ENCODE assay signal across 8 cellular contexts in the genomic region with DNA sequence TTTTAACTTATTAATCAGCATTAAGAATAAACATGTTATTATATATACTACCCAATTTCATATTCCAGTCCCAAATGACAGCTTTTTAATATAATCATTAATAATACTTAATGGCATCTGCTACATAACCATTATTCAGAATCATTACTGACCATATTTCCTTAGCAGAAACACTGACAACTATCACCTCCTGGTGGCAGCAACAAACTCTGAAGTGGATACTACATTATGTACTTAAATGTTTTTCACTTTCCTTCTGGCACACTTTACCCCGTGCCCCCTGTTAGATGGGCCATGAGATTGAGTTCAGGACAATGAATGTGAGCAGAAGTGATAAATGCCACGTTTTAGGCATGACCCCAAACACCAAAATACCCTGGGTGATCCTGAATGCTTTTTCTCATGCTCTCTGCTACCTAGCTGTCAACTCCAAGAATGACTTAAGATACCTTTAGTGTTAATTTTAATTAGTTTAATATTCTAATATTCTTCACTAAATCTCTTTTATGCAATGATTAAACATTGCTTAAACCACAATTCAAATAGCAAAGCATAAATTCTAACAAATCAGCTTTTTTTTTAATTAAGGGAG.
DNase-seq lines count a peak whose midpoint lies in the region; ATAC-seq and TF ChIP-seq lines count a peak whose summit lies in the region.

No MANE protein-coding gene starts in this region.

- intact Hi-C loops in activated naive CD4-positive, alpha-beta T cell treated with anti-CD3 and anti-CD28 coated beads for 36 hours (cut with micrococcal nuclease) = no loop called here
- intact Hi-C loops in PC-3 (cut with micrococcal nuclease) (no loop called here), sciatic nerve (cut with DNase I) (no loop called here)

- H3K9me3 Mint-ChIP-seq in activated naive CD4-positive, alpha-beta T cell treated with anti-CD3 and anti-CD28 coated beads for 36 hours = peaks cover 4% of the 10 kb centered on the region
- no peaks in the 10 kb centered on the region for H3K9me3 Mint-ChIP-seq in activated naive CD4-positive, alpha-beta T cell treated with anti-CD3 and anti-CD28 coated beads, Interleukin-2, amount 50 U/mL, for 72 hours

- peaks cover 8% of the 10 kb centered on the region for H3K4me1 Mint-ChIP-seq in activated naive CD4-positive, alpha-beta T cell treated with anti-CD3 and anti-CD28 coated beads for 36 hours (ENCODE audit: low read depth)

- BruUV-seq in PC-3 (replicated peaks; lab: Mats Ljungman, UMichigan) = no TSS peak

- H3K27me3 ChIP-seq in PC-3 (ENCODE audit: low read length) = no peaks in the 10 kb centered on the region
- H3K27me3 ChIP-seq in foreskin keratinocyte = no peaks in the 10 kb centered on the region

- no peak overlapping the region for H3K27ac Mint-ChIP-seq in activated naive CD4-positive, alpha-beta T cell treated with anti-CD3 and anti-CD28 coated beads for 36 hours
- H3K27ac Mint-ChIP-seq in activated naive CD4-positive, alpha-beta T cell treated with anti-CD3 and anti-CD28 coated beads, Interleukin-2, amount 50 U/mL, for 72 hours = no peak overlapping the region

- H3K4me3 Mint-ChIP-seq in activated naive CD4-positive, alpha-beta T cell treated with anti-CD3 and anti-CD28 coated beads for 36 hours = no peak overlapping the region

- POLR2A ChIA-PET in PC-3 (lab: Charles Lee; ENCODE audit: unreplicated experiment) = no interaction called here

- no peak overlapping the region for H3K4me2 ChIP-seq in PC-3 (ENCODE audit: low read length)

- H2AFZ ChIP-seq in PC-3 (ENCODE audit: low read length) = no peak overlapping the region

- no peak for TF ChIP-seq POLR2A in GM18505 (IDR thresholded peaks at IDR 0.05; ENCODE audit: borderline replicate concordance, extremely low read depth, insufficient read depth, insufficient read length)

- no peaks in the 10 kb centered on the region for H3K27me3 Mint-ChIP-seq in activated naive CD4-positive, alpha-beta T cell treated with anti-CD3 and anti-CD28 coated beads for 36 hours (ENCODE audit: low read depth)

- peak; percentile 18 for DNase-seq in activated naive CD4-positive, alpha-beta T cell treated with anti-CD3 and anti-CD28 coated beads for 36 hours
- DNase-seq in activated naive CD4-positive, alpha-beta T cell treated with anti-CD3 and anti-CD28 coated beads, Interleukin-2, amount 50 U/mL, for 72 hours (ENCODE audit: low spot score in 2 of 2) = no peak
- DNase-seq in PC-3 = peak; percentile 50
- peak; percentile 8 to 23 for DNase-seq in foreskin keratinocyte
- DNase-seq in sciatic nerve (ENCODE audit: low spot score) = no peak

- H3K27ac ChIP-seq in PC-3 (ENCODE audit: low read length) = no peak overlapping the region
- H3K27ac ChIP-seq in foreskin keratinocyte = no peak overlapping the region

- no peaks in the 10 kb centered on the region for H3K36me3 ChIP-seq in PC-3 (ENCODE audit: low read depth, low read length)

- no peak for ATAC-seq in activated naive CD4-positive, alpha-beta T cell treated with anti-CD3 and anti-CD28 coated beads, Interleukin-2, amount 50 U/mL, for 72 hours
- ATAC-seq in HG02884 (IDR thresholded peaks at IDR 0.05; ENCODE audit: unreplicated experiment) (peak; percentile 88), PC-3 (peak; percentile 76), foreskin keratinocyte (peak; percentile 59), sciatic nerve (no peak), HG03097 (IDR thresholded peaks at IDR 0.05; ENCODE audit: low FRiP score, unreplicated experiment) (no peak), GM18505 (IDR thresholded peaks at IDR 0.05; ENCODE audit: unreplicated experiment) (no peak)

- no peak overlapping the region for H3K9ac ChIP-seq in PC-3 (ENCODE audit: low read length)

- peaks cover 35% of the 10 kb centered on the region for H3K36me3 Mint-ChIP-seq in activated naive CD4-positive, alpha-beta T cell treated with anti-CD3 and anti-CD28 coated beads for 36 hours (ENCODE audit: low read depth)
- peaks cover 26 to 34% of the 10 kb centered on the region in 2 donors for H3K36me3 Mint-ChIP-seq in activated naive CD4-positive, alpha-beta T cell treated with anti-CD3 and anti-CD28 coated beads, Interleukin-2, amount 50 U/mL, for 72 hours

- CTCF ChIA-PET in activated naive CD4-positive, alpha-beta T cell treated with anti-CD3 and anti-CD28 coated beads for 36 hours (lab: Charles Lee) = no interaction called here
- CTCF ChIA-PET in PC-3 (lab: Charles Lee) = no interaction called here

- no peaks in the 10 kb centered on the region for H3K9me2 ChIP-seq in PC-3 (replicated peaks; ENCODE audit: low read length)

- H3F3A ChIP-seq in PC-3 (ENCODE audit: low read length, unreplicated experiment) = no peaks in the 10 kb centered on the region

- no peak overlapping the region for H3K4me3 ChIP-seq in PC-3 (ENCODE audit: low read length)

- H3K79me2 ChIP-seq in PC-3 (ENCODE audit: low read length) = no peaks in the 10 kb centered on the region

- no peaks in the 10 kb centered on the region for H4K20me1 ChIP-seq in PC-3 (ENCODE audit: low read length)

- TF ChIP-seq CTCF in PC-3 (conservative IDR thresholded peaks at IDR 0.05; ENCODE audit: low read depth, low read length) = peak; percentile 59
- peak; percentile 56 for TF ChIP-seq CTCF in foreskin keratinocyte (conservative IDR thresholded peaks at IDR 0.05)

- H3K4me1 ChIP-seq in PC-3 (ENCODE audit: insufficient read depth, low read length) = no peaks in the 10 kb centered on the region
- H3K4me1 ChIP-seq in foreskin keratinocyte = no peaks in the 10 kb centered on the region

- no peaks in the 10 kb centered on the region for H3K9me3 ChIP-seq in PC-3 (ENCODE audit: low read length)

Comparison
In these comparisons a context has a peak if more than half of its experiments do, and no peak if none do; other contexts are left out.
1. DNase-seq: peak in activated naive CD4-positive, alpha-beta T cell treated with anti-CD3 and anti-CD28 coated beads for 36 hours (single experiment), PC-3 (single experiment) and foreskin keratinocyte (2 of 2); none in activated naive CD4-positive, alpha-beta T cell treated with anti-CD3 and anti-CD28 coated beads, Interleukin-2, amount 50 U/mL, for 72 hours (0 of 2) and sciatic nerve (single experiment).
2. ATAC-seq: peak in HG02884 (single experiment), PC-3 (single experiment) and foreskin keratinocyte (single experiment); none in activated naive CD4-positive, alpha-beta T cell treated with anti-CD3 and anti-CD28 coated beads, Interleukin-2, amount 50 U/mL, for 72 hours (0 of 2), sciatic nerve (single experiment), HG03097 (single experiment) and GM18505 (single experiment).